In genomic region chr14:78005325-78005724, GRCh38 we compare ENCODE assay signal across 10 cellular contexts.
DNase-seq lines count a peak whose midpoint lies in the region; ATAC-seq and TF ChIP-seq lines count a peak whose summit lies in the region.
"Had no signal": no experiment of that assay in that cellular context is flagged by ENCODE, and none has a peak within 500 bp of the region (broad histone marks: within the 10 kb centered on the region; RNA-seq: fewer than 3 reads in every experiment).

No MANE protein-coding gene starts in this region.

- ATAC-seq in HG03045 (IDR thresholded peaks at IDR 0.05; ENCODE audit: unreplicated experiment) = peak; percentile 84
- peak; percentile 99 for ATAC-seq in RWPE2 (ENCODE audit: low read depth)

- no peak overlapping the region for H3K4me3 ChIP-seq in RWPE2 (ENCODE audit: severe bottlenecking)
- H3K4me3 ChIP-seq: heart right ventricle, skin epidermis had no signal

- H3K27me3 ChIP-seq in RWPE2 (ENCODE audit: insufficient read depth, poor library complexity, severe bottlenecking) = no peaks in the 10 kb centered on the region
- H3K27me3 ChIP-seq: heart right ventricle had no signal

- H3K4me1 ChIP-seq in RWPE2 (ENCODE audit: insufficient read depth, poor library complexity, severe bottlenecking) = peaks cover 12% of the 10 kb centered on the region
- H3K4me1 ChIP-seq: heart right ventricle had no signal

- peak; percentile 24 to 55 for DNase-seq in NCI-H2081 (lab: John Stamatoyannopoulos, UW)
- no peak for DNase-seq in NCI-H2081 treated with DMSO at 0.1 percent for 48 hours (lab: John Stamatoyannopoulos, UW)
- DNase-seq in RWPE2 (ENCODE audit: low spot score) = no peak
- peak; percentile 97 for DNase-seq in renal cortical epithelial cell (ENCODE audit: low read depth)
- no peak for DNase-seq in NCI-H446 treated with DMSO at 0.1 percent for 48 hours (lab: John Stamatoyannopoulos, UW)
- DNase-seq in stimulated activated CD4-positive, alpha-beta T cell treated with anti-CD3 and anti-CD28 coated beads, Interleukin-4, amount 100 ng/mL, for 1 hour = no peak
- no peak for DNase-seq in epidermal melanocyte (ENCODE audit: insufficient read length, low spot score)
- DNase-seq: heart right ventricle had no signal

- H3K9me3 ChIP-seq in RWPE2 (ENCODE audit: severe bottlenecking) = peaks cover 3% of the 10 kb centered on the region

- TF ChIP-seq CTCF in RWPE2 (IDR thresholded peaks at IDR 0.05; ENCODE audit: poor library complexity, severe bottlenecking) = no peak

- no peak overlapping the region for H3K27ac ChIP-seq in RWPE2 (ENCODE audit: poor library complexity, severe bottlenecking)
- H3K27ac ChIP-seq: heart right ventricle, skin epidermis had no signal

- no peaks in the 10 kb centered on the region for H3K36me3 ChIP-seq in RWPE2 (ENCODE audit: low read depth)
- H3K36me3 ChIP-seq: heart right ventricle had no signal

Comparison
In these comparisons a context has a peak if more than half of its experiments do, and no peak if none do; other contexts are left out.
1. DNase-seq: peak in NCI-H2081 (2 of 2) and renal cortical epithelial cell (single experiment); none in NCI-H2081 treated with DMSO at 0.1 percent for 48 hours (single experiment), RWPE2 (single experiment), NCI-H446 treated with DMSO at 0.1 percent for 48 hours (single experiment), stimulated activated CD4-positive, alpha-beta T cell treated with anti-CD3 and anti-CD28 coated beads, Interleukin-4, amount 100 ng/mL, for 1 hour (single experiment) and epidermal melanocyte (single experiment).